1 cellular context compared by ENCODE assay signal in genomic region chr14:93969082-93969828, GRCh38.
TF ChIP-seq lines count a peak whose summit lies in the region.

No MANE protein-coding gene starts in this region.

TF ChIP-seq in GM12878, 131 proteins besides CTCF, POLR2A, EP300 and RAD21:
- TF ChIP-seq E2F4 (IDR thresholded peaks at IDR 0.05; ENCODE audit: low read depth, low read length) (no peak), IRF4 (IDR thresholded peaks at IDR 0.05; ENCODE audit: low read depth, low read length) (peak; percentile 4; the same call in 1 of the 2 replicates), MEF2A (IDR thresholded peaks at IDR 0.05; ENCODE audit: insufficient read depth, low read depth, low read length) (0 out of 2 replicates have a peak, but pooled peaks have one; percentile 12), JUNB (IDR thresholded peaks at IDR 0.05) (no peak), YBX1 (IDR thresholded peaks at IDR 0.05) (no peak), RUNX3 (IDR thresholded peaks at IDR 0.05; ENCODE audit: low read length) (no peak), TCF3 (IDR thresholded peaks at IDR 0.05; ENCODE audit: borderline replicate concordance, insufficient read depth, low read depth, low read length) (peak; percentile 96), HCFC1 (IDR thresholded peaks at IDR 0.05; ENCODE audit: low read length) (no peak), YY1 (IDR thresholded peaks at IDR 0.05; ENCODE audit: low read depth, low read length) (peak; percentile 86), RB1 (IDR thresholded peaks at IDR 0.05; ENCODE audit: borderline replicate concordance) (no peak), TCF12 (IDR thresholded peaks at IDR 0.05; ENCODE audit: low read depth, low read length) (peak; percentile 94), GATAD2B (conservative IDR thresholded peaks at IDR 0.05; ENCODE audit: low read depth) (no peak), CREM (IDR thresholded peaks at IDR 0.05; ENCODE audit: low read depth) (peak; percentile 58; the same call in 1 of the 2 replicates), IKZF1 (conservative IDR thresholded peaks at IDR 0.05) (peak; percentile 51; the same call in 1 of the 2 replicates), ZNF274 (IDR thresholded peaks at IDR 0.05; ENCODE audit: insufficient read depth, insufficient read length) (no peak), LARP7 (IDR thresholded peaks at IDR 0.05) (no peak), IKZF2 (IDR thresholded peaks at IDR 0.05) (0 out of 4 replicates have a peak, but pooled peaks of 1 of the 2 experiments have one; percentile 28), BHLHE40 (IDR thresholded peaks at IDR 0.05; ENCODE audit: borderline replicate concordance in 1 of 2, low read depth in 2 of 2, low read length in 1 of 2) (peak; percentile 57 to 69; a peak in 3 of 4 replicates), BCL11A (IDR thresholded peaks at IDR 0.05; ENCODE audit: low read depth, low read length) (no peak), HDGF (IDR thresholded peaks at IDR 0.05) (no peak; the same call in 1 of the 2 replicates), CHD2 (IDR thresholded peaks at IDR 0.05; ENCODE audit: borderline replicate concordance, low read depth, low read length) (no peak), MLLT1 (IDR thresholded peaks at IDR 0.05) (0 out of 2 replicates have a peak, but pooled peaks have one; percentile 19), PAX5 (IDR thresholded peaks at IDR 0.05; ENCODE audit: borderline replicate concordance, low read depth, low read length) (peak; percentile 57; the same call in 1 of the 2 replicates), POU2F2 (IDR thresholded peaks at IDR 0.05; ENCODE audit: borderline replicate concordance, low read depth, low read length) (0 out of 3 replicates have a peak, but pooled peaks have one; percentile 38), ETV6 (conservative IDR thresholded peaks at IDR 0.05 in 1 of 2, IDR thresholded peaks at IDR 0.05 in 1 of 2; ENCODE audit: borderline replicate concordance in 1 of 2, low read depth in 1 of 2) (peak in 1 of 2 experiments; percentile 53; a peak in 1 of 4 replicates), EGR1 (IDR thresholded peaks at IDR 0.05; ENCODE audit: borderline replicate concordance in 1 of 2, low read depth in 2 of 2, low read length in 2 of 2) (peak in 1 of 2 experiments; percentile 9; a peak in 1 of 3 replicates), CUX1 (IDR thresholded peaks at IDR 0.05; ENCODE audit: insufficient replicate concordance, low read depth, low read length) (no peak), PML (IDR thresholded peaks at IDR 0.05; ENCODE audit: low read length) (no peak), ZNF687 (IDR thresholded peaks at IDR 0.05) (peak; percentile 52), ZNF384 (IDR thresholded peaks at IDR 0.05; ENCODE audit: borderline replicate concordance, low read depth, low read length) (no peak), EED (IDR thresholded peaks at IDR 0.05; ENCODE audit: low read depth) (peak; percentile 81)
